In genomic region chr11:63951779-63952536, GRCh38 we compare ENCODE assay signal across 10 cellular contexts. TPM values are rescaled to one million over a fixed set of nuclear protein-coding genes. Genes with fewer than 3 reads are reported as not detected.
DNase-seq lines count a peak whose midpoint lies in the region; ATAC-seq and TF ChIP-seq lines count a peak whose summit lies in the region.
"Had no signal": no experiment of that assay in that cellular context is flagged by ENCODE, and none has a peak within 500 bp of the region (broad histone marks: within the 10 kb centered on the region; RNA-seq: fewer than 3 reads in every experiment).

No MANE protein-coding gene starts in this region.

- H3K36me3 Mint-ChIP-seq in activated CD8-positive, alpha-beta T cell treated with anti-CD3 and anti-CD28 coated beads for 36 hours (ENCODE audit: low read depth) = peaks cover 23% of the 10 kb centered on the region

- H3K9me3 Mint-ChIP-seq in activated CD8-positive, alpha-beta T cell treated with anti-CD3 and anti-CD28 coated beads for 36 hours = no peaks in the 10 kb centered on the region

- POLR2A ChIA-PET in activated CD8-positive, alpha-beta T cell treated with anti-CD3 and anti-CD28 coated beads for 36 hours (lab: Charles Lee) = interaction anchor here (0.6 to 1.8 kb wide), 5 partner anchors 10 to 36 kb away, joined by 3 to 13 read pairs (median 4); partner anchors contain the start of gene OTUB1

- peak; percentile 98 for ATAC-seq in DND-41 (ENCODE audit: insufficient read depth, low read depth)
- peak; percentile 62 for ATAC-seq in HG02885 (IDR thresholded peaks at IDR 0.05; ENCODE audit: poor library complexity, unreplicated experiment)
- ATAC-seq in activated CD8-positive, alpha-beta T cell treated with anti-CD3 and anti-CD28 coated beads for 36 hours = peak; percentile 94
- no peak for ATAC-seq in sciatic nerve
- no peak for ATAC-seq in GM18517 (IDR thresholded peaks at IDR 0.05; ENCODE audit: unreplicated experiment)
- ATAC-seq: left lobe of liver had no signal

- no CpG with 5 or more reads among the region's 20 CpGs for WGBS in mesendoderm (ENCODE audit: extremely low coverage, insufficient coverage, low lambda C conversion rate)

- H3K9me3 ChIP-seq in DND-41 (ENCODE audit: insufficient read depth, low read length, severe bottlenecking) = no peaks in the 10 kb centered on the region

- no peak for TF ChIP-seq CTCF in DND-41 (IDR thresholded peaks at IDR 0.05; ENCODE audit: borderline replicate concordance, extremely low read depth, low read length, poor library complexity, severe bottlenecking)
- TF ChIP-seq CTCF in activated CD8-positive, alpha-beta T cell treated with anti-CD3 and anti-CD28 coated beads for 36 hours (IDR thresholded peaks at IDR 0.05) = no peak

- H3K27me3 Mint-ChIP-seq in activated CD8-positive, alpha-beta T cell treated with anti-CD3 and anti-CD28 coated beads for 36 hours = no peaks in the 10 kb centered on the region

- no peak overlapping the region for H2AK5ac ChIP-seq in mesendoderm (ENCODE audit: low read length)

- CTCF ChIA-PET in activated CD8-positive, alpha-beta T cell treated with anti-CD3 and anti-CD28 coated beads for 36 hours (lab: Charles Lee) = interaction anchor here (0.8 to 1.8 kb wide), 6 partner anchors 17 to 313 kb away, joined by 3 to 6 read pairs (median 4); partner anchors contain the start of gene ZFTA

- H3K36me3 ChIP-seq in DND-41 (ENCODE audit: insufficient read depth, low read length) (peaks cover 80% of the 10 kb centered on the region), mesendoderm (ENCODE audit: control insufficient read depth, insufficient read depth, low read length) (peaks cover 12% of the 10 kb centered on the region)

- H3K79me1 ChIP-seq in mesendoderm (ENCODE audit: low read length) = no peaks in the 10 kb centered on the region

- H3K9ac ChIP-seq in DND-41 (ENCODE audit: low read depth, low read length) = no peak overlapping the region
- peak overlapping the region; percentile 1 for H3K9ac ChIP-seq in mesendoderm (ENCODE audit: low read length)

- no peak overlapping the region for H2BK15ac ChIP-seq in mesendoderm (replicated peaks; ENCODE audit: low read depth)

- DNase-seq in DND-41 = peak; percentile 73
- DNase-seq in activated CD8-positive, alpha-beta T cell treated with anti-CD3 and anti-CD28 coated beads for 36 hours = peak; percentile 78
- DNase-seq in mesendoderm = peak; percentile 74
- no peak for DNase-seq in sciatic nerve (ENCODE audit: low spot score)
- DNase-seq in NCI-H1417 (lab: John Stamatoyannopoulos, UW) = no peak
- DNase-seq in mesenteric fat pad (ENCODE audit: low spot score) = no peak
- DNase-seq: NCI-H226 had no signal

- H3K27me3 ChIP-seq in DND-41 (ENCODE audit: insufficient read depth, low read length, poor library complexity) (no peaks in the 10 kb centered on the region), mesendoderm (ENCODE audit: insufficient read depth, low read length, poor library complexity) (no peaks in the 10 kb centered on the region)

- peak overlapping the region; percentile 35 for H3K56ac ChIP-seq in mesendoderm (ENCODE audit: low read length)

- H3K79me2 ChIP-seq in DND-41 (ENCODE audit: insufficient read depth, low read length) = no peaks in the 10 kb centered on the region
- H3K79me2 ChIP-seq in mesendoderm (ENCODE audit: control insufficient read depth, insufficient read depth, low read length) = no peaks in the 10 kb centered on the region

- H3K27ac ChIP-seq in DND-41 (ENCODE audit: low read length) (peak overlapping the region; percentile 50), mesendoderm (ENCODE audit: low read depth, low read length) (no peak overlapping the region)

- H4K20me1 ChIP-seq in DND-41 (ENCODE audit: insufficient read depth, low read length) = peaks cover 8% of the 10 kb centered on the region

- no peak overlapping the region for H3K4me3 ChIP-seq in DND-41 (ENCODE audit: low read depth in 1 of 2, low read length in 2 of 2)
- no peak overlapping the region for H3K4me3 ChIP-seq in mesendoderm (ENCODE audit: low read length)

- no peak overlapping the region for H4K5ac ChIP-seq in mesendoderm (ENCODE audit: low read length)

- H3K4me1 Mint-ChIP-seq in activated CD8-positive, alpha-beta T cell treated with anti-CD3 and anti-CD28 coated beads for 36 hours (ENCODE audit: low read depth) = peaks cover 28% of the 10 kb centered on the region

- no peak overlapping the region for H2BK120ac ChIP-seq in mesendoderm (ENCODE audit: low read depth, low read length)

- H3K4ac ChIP-seq in mesendoderm (ENCODE audit: low read depth, low read length) = no peak overlapping the region

- H2AFZ ChIP-seq in DND-41 (ENCODE audit: low read depth, low read length) = no peak overlapping the region

- H4K8ac ChIP-seq in mesendoderm (ENCODE audit: low read depth, low read length) = no peak overlapping the region

- H3K4me1 ChIP-seq in DND-41 (ENCODE audit: insufficient read depth, low read length) (peaks cover 18% of the 10 kb centered on the region), mesendoderm (ENCODE audit: control insufficient read depth, low read depth, low read length) (peaks cover 1% of the 10 kb centered on the region)

- intact Hi-C loops in activated CD8-positive, alpha-beta T cell treated with anti-CD3 and anti-CD28 coated beads for 36 hours (cut with micrococcal nuclease) = no loop called here
- intact Hi-C loops in sciatic nerve (cut with DNase I) = no loop called here

- H3K4me3 Mint-ChIP-seq in activated CD8-positive, alpha-beta T cell treated with anti-CD3 and anti-CD28 coated beads for 36 hours = peak overlapping the region; percentile 0

- peak overlapping the region; percentile 85 for H3K27ac Mint-ChIP-seq in activated CD8-positive, alpha-beta T cell treated with anti-CD3 and anti-CD28 coated beads for 36 hours

- peak overlapping the region; percentile 27; the same call in 1 of the 2 replicates for H3K4me2 ChIP-seq in DND-41 (ENCODE audit: insufficient read depth, low read length)
- no peak overlapping the region for H3K4me2 ChIP-seq in mesendoderm (ENCODE audit: low read length)

- no peak overlapping the region for H2BK5ac ChIP-seq in mesendoderm (ENCODE audit: low read length)

- H3K23ac ChIP-seq in mesendoderm (ENCODE audit: low read length) = no peak overlapping the region

- H3K18ac ChIP-seq in mesendoderm (ENCODE audit: low read length) = no peak overlapping the region

RNA-seq across cellular contexts. Expression of gene NAA40, which starts 13.2 kb away (rescaled TPM):
- 10 to 100 TPM; 18.5 to 20.5 TPM for total RNA-seq in activated CD8-positive, alpha-beta T cell treated with anti-CD3 and anti-CD28 coated beads for 36 hours
- polyA plus RNA-seq in mesendoderm (2013, experiment 1 of 2) = 20.3 TPM
- polyA plus RNA-seq in mesendoderm (2013, experiment 2 of 2) = 19.6 TPM
- total RNA-seq in sciatic nerve = 14.5 TPM
- 14.7 TPM for total RNA-seq in mesenteric fat pad

RNA-seq across cellular contexts. Expression of gene COX8A, which starts 22.5 kb away (rescaled TPM):
- 100 to 1,000 TPM; 436 to 497 TPM for total RNA-seq in activated CD8-positive, alpha-beta T cell treated with anti-CD3 and anti-CD28 coated beads for 36 hours
- 485 TPM for polyA plus RNA-seq in mesendoderm (2013, experiment 1 of 2)
- 460 TPM for polyA plus RNA-seq in mesendoderm (2013, experiment 2 of 2)
- total RNA-seq in sciatic nerve (118 TPM), mesenteric fat pad (249 TPM)

RNA-seq across cellular contexts. Expression of gene OTUB1, which starts 34.3 kb away (rescaled TPM):
- total RNA-seq in activated CD8-positive, alpha-beta T cell treated with anti-CD3 and anti-CD28 coated beads for 36 hours = 10 to 100 TPM; 70.1 to 73.9 TPM
- polyA plus RNA-seq in mesendoderm (2013, experiment 1 of 2) = 82.6 TPM
- 80.4 TPM for polyA plus RNA-seq in mesendoderm (2013, experiment 2 of 2)
- total RNA-seq in sciatic nerve (38.7 TPM), mesenteric fat pad (44.3 TPM)

RNA-seq across cellular contexts. Expression of gene RCOR2, which starts 35.0 kb away (rescaled TPM):
- 1 to 10 TPM in 1 of 2 experiments, under 1 TPM in 1; 0.61 to 2.1 TPM for total RNA-seq in activated CD8-positive, alpha-beta T cell treated with anti-CD3 and anti-CD28 coated beads for 36 hours
- 35.7 TPM for polyA plus RNA-seq in mesendoderm (2013, experiment 1 of 2)
- 36.5 TPM for polyA plus RNA-seq in mesendoderm (2013, experiment 2 of 2)
- total RNA-seq in sciatic nerve (0.40 TPM), mesenteric fat pad (0.58 TPM)

Comparison
In these comparisons a context has a peak if more than half of its experiments do, and no peak if none do; other contexts are left out.
1. ATAC-seq: peak in DND-41 (single experiment), HG02885 (single experiment) and activated CD8-positive, alpha-beta T cell treated with anti-CD3 and anti-CD28 coated beads for 36 hours (single experiment); none in sciatic nerve (single experiment) and GM18517 (single experiment).
2. DNase-seq: peak in DND-41 (single experiment), activated CD8-positive, alpha-beta T cell treated with anti-CD3 and anti-CD28 coated beads for 36 hours (single experiment) and mesendoderm (single experiment); none in sciatic nerve (single experiment), NCI-H1417 (0 of 3) and mesenteric fat pad (single experiment).